Comparison of ENCODE assay signal across 8 cellular contexts in the genomic region with DNA sequence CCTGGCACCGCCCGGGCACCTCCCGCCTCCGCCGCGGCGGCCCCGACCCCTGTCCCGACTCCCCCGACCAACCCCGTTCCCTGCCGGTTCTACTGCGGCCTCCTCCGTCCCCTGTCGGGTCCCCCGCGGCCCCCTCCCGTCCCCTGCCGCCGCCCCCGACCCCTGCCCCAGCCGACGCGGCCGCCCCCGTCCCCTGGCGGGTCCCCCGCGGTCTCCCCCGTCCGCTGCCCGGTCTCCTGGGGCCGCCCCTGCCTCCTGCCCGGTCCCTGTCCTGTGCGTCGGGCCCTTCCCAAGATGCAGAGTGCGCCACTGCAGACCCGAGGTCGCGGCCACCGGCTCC. TPM values are rescaled to one million over a fixed set of nuclear protein-coding genes. Genes with fewer than 3 reads are reported as not detected.
DNase-seq lines count a peak whose midpoint lies in the region; ATAC-seq, FAIRE-seq and TF ChIP-seq lines count a peak whose summit lies in the region.
"Not testable (repeated sequence)": the region's sequence is repeated elsewhere in the genome, so short reads cannot be mapped to it uniquely, and the experiment has no call there.

No MANE protein-coding gene starts in this region.

- POLR2A ChIA-PET in CD4-positive, alpha-beta memory T cell (lab: Charles Lee; ENCODE audit: partially characterized antibody): interaction anchor here (0.5 to 2.2 kb wide), 12 partner anchors 12 to 1521 kb away, joined by 3 to 42 read pairs (median 5); partner anchors contain the start of genes BRD9, CCDC127, SDHA and TRIP13

- H3K36me3 ChIP-seq in CD4-positive, alpha-beta memory T cell (ENCODE audit: insufficient read depth, low read length): peaks cover 19% of the 10 kb centered on the region
- H3K36me3 ChIP-seq in SJCRH30; kidney (ENCODE audit: control insufficient read depth in 1 of 2, insufficient read depth in 2 of 2, low read length in 2 of 2): not testable (repeated sequence)
- peaks cover 24% of the 10 kb centered on the region for H3K36me3 ChIP-seq in neutrophil
- peaks cover 11% of the 10 kb centered on the region for H3K36me3 ChIP-seq in thoracic aorta

- FAIRE-seq in kidney (lab: Jason Lieb, UNC): not testable (repeated sequence)

- intact Hi-C loops in CD4-positive, alpha-beta memory T cell (cut with micrococcal nuclease): loop anchor here (1.0 to 5.0 kb wide), 4 partner anchors 53 to 1361 kb away; partner anchors contain the start of genes CCDC127, CEP72, EXOC3 and SDHA
- intact Hi-C loops in kidney (cut with DNase I): not testable (repeated sequence)

- H3K27ac ChIP-seq in CD4-positive, alpha-beta memory T cell (ENCODE audit: low read depth, low read length): peak overlapping the region; percentile 72
- 0 out of 2 replicates have a peak overlapping the region, but pooled peaks have one; percentile 54 for H3K27ac ChIP-seq in SJCRH30
- H3K27ac ChIP-seq in kidney (ENCODE audit: low read depth in 2 of 2, low read length in 2 of 2): peak overlapping the region; percentile 76 to 79
- H3K27ac ChIP-seq in neutrophil: peak overlapping the region; percentile 95
- H3K27ac ChIP-seq in thoracic aorta: peak overlapping the region; percentile 61 to 77

- H3K27me3 Mint-ChIP-seq in CD4-positive, alpha-beta memory T cell; activated naive CD8-positive, alpha-beta T cell treated with anti-CD3 and anti-CD28 coated beads, Interleukin-2, amount 50 U/mL, for 24 hours: not testable (repeated sequence)
- H3K27me3 Mint-ChIP-seq in endothelial cell (ENCODE audit: unreplicated experiment): peaks cover 11% of the 10 kb centered on the region

- DNase-seq in CD4-positive, alpha-beta memory T cell: peak in 1 of 5 donors; percentile 5
- not testable (repeated sequence) for DNase-seq in SJCRH30; endothelial cell (ENCODE audit: low spot score); kidney; thoracic aorta (ENCODE audit: low spot score)
- peak; percentile 13 for DNase-seq in activated naive CD8-positive, alpha-beta T cell treated with anti-CD3 and anti-CD28 coated beads, Interleukin-2, amount 50 U/mL, for 24 hours

- peaks cover 38% of the 10 kb centered on the region for H3K4me1 ChIP-seq in CD4-positive, alpha-beta memory T cell (ENCODE audit: insufficient read depth, low read length)
- not testable (repeated sequence) for H3K4me1 ChIP-seq in SJCRH30; kidney (ENCODE audit: control insufficient read depth in 1 of 2, insufficient read depth in 1 of 2, low read depth in 1 of 2, low read length in 2 of 2)
- H3K4me1 ChIP-seq in neutrophil (ENCODE audit: control insufficient read depth in 1 of 2, insufficient read depth in 1 of 2, low read depth in 1 of 2, low read length in 1 of 2) (peaks cover 10 to 17% of the 10 kb centered on the region in 2 experiments), thoracic aorta (ENCODE audit: control insufficient read depth in 1 of 2, low read depth in 2 of 2) (peaks cover 10 to 16% of the 10 kb centered on the region in 2 donors)

- H3K4me3 Mint-ChIP-seq in CD4-positive, alpha-beta memory T cell: peak overlapping the region; percentile 63 to 97 (median 94)
- peak overlapping the region; percentile 91 for H3K4me3 Mint-ChIP-seq in activated naive CD8-positive, alpha-beta T cell treated with anti-CD3 and anti-CD28 coated beads, Interleukin-2, amount 50 U/mL, for 24 hours
- H3K4me3 Mint-ChIP-seq in endothelial cell (ENCODE audit: unreplicated experiment): peak overlapping the region; percentile 69

- peak; percentile 9 for ATAC-seq in HG02884 (IDR thresholded peaks at IDR 0.05; ENCODE audit: unreplicated experiment)
- ATAC-seq in activated naive CD8-positive, alpha-beta T cell treated with anti-CD3 and anti-CD28 coated beads, Interleukin-2, amount 50 U/mL, for 24 hours: peak; percentile 5
- not testable (repeated sequence) for ATAC-seq in thoracic aorta (ENCODE audit: insufficient number of reproducible peaks, low FRiP score, low read depth)

- H3K27ac Mint-ChIP-seq in CD4-positive, alpha-beta memory T cell: peak overlapping the region in 5 of 7 donors; percentile 37 to 98 (median 93)
- H3K27ac Mint-ChIP-seq in activated naive CD8-positive, alpha-beta T cell treated with anti-CD3 and anti-CD28 coated beads, Interleukin-2, amount 50 U/mL, for 24 hours: peak overlapping the region; percentile 97
- not testable (repeated sequence) for H3K27ac Mint-ChIP-seq in endothelial cell (ENCODE audit: unreplicated experiment)

- H3K4me1 Mint-ChIP-seq in CD4-positive, alpha-beta memory T cell: peaks cover 18 to 52% (median 41%) of the 10 kb centered on the region in 4 donors
- H3K4me1 Mint-ChIP-seq in activated naive CD8-positive, alpha-beta T cell treated with anti-CD3 and anti-CD28 coated beads, Interleukin-2, amount 50 U/mL, for 24 hours: peaks cover 40% of the 10 kb centered on the region
- peaks cover 18% of the 10 kb centered on the region for H3K4me1 Mint-ChIP-seq in endothelial cell (ENCODE audit: unreplicated experiment)

- peak overlapping the region; percentile 49 to 69 for H3K9ac ChIP-seq in kidney (ENCODE audit: low read length in 2 of 2)

- H3K36me3 Mint-ChIP-seq in CD4-positive, alpha-beta memory T cell: peaks cover 0 to 42% of the 10 kb centered on the region in 2 donors
- peaks cover 20% of the 10 kb centered on the region for H3K36me3 Mint-ChIP-seq in activated naive CD8-positive, alpha-beta T cell treated with anti-CD3 and anti-CD28 coated beads, Interleukin-2, amount 50 U/mL, for 24 hours (ENCODE audit: low read depth)
- peaks cover 14% of the 10 kb centered on the region for H3K36me3 Mint-ChIP-seq in endothelial cell (ENCODE audit: low read depth, unreplicated experiment)

- not testable (repeated sequence) for H3K9me3 ChIP-seq in CD4-positive, alpha-beta memory T cell (ENCODE audit: control insufficient read depth in 1 of 2, low read length in 2 of 2); SJCRH30 (replicated peaks); kidney (ENCODE audit: control insufficient read depth in 1 of 2, low read length in 2 of 2); neutrophil; thoracic aorta

- not testable (repeated sequence) for H3K9me3 Mint-ChIP-seq in CD4-positive, alpha-beta memory T cell; activated naive CD8-positive, alpha-beta T cell treated with anti-CD3 and anti-CD28 coated beads, Interleukin-2, amount 50 U/mL, for 24 hours; endothelial cell (ENCODE audit: unreplicated experiment)

- CTCF ChIA-PET in CD4-positive, alpha-beta memory T cell (lab: Charles Lee; ENCODE audit: partially characterized antibody): not testable (repeated sequence)

- H3K27me3 ChIP-seq in CD4-positive, alpha-beta memory T cell (ENCODE audit: insufficient read depth, low read length); SJCRH30; neutrophil; thoracic aorta (replicated peaks; ENCODE audit: insufficient read depth): not testable (repeated sequence)

- not testable (repeated sequence) for TF ChIP-seq CTCF in endothelial cell (IDR thresholded peaks at IDR 0.05; ENCODE audit: unreplicated experiment); kidney (IDR thresholded peaks at IDR 0.05; ENCODE audit: borderline replicate concordance, extremely low read depth, insufficient read depth); neutrophil (IDR thresholded peaks at IDR 0.05); thoracic aorta (IDR thresholded peaks at IDR 0.05)

- peak overlapping the region in 1 of 2 donors; percentile 87 for H3K4me3 ChIP-seq in CD4-positive, alpha-beta memory T cell (ENCODE audit: low read length in 2 of 2)
- H3K4me3 ChIP-seq in SJCRH30 (peak overlapping the region; percentile 93), kidney (ENCODE audit: low read length in 2 of 2) (peak overlapping the region; percentile 70 to 81), neutrophil (ENCODE audit: low read depth in 1 of 2, low read length in 1 of 2) (peak overlapping the region; percentile 87 to 94), thoracic aorta (peak overlapping the region; percentile 95)

RNA-seq across cellular contexts. Expression of gene PDCD6, which starts 0.4 kb away (rescaled TPM):
- total RNA-seq in CD4-positive, alpha-beta memory T cell: 10 to 100 TPM; 86.5 to 95.8 TPM
- polyA plus RNA-seq in CD4-positive, alpha-beta memory T cell: 100 to 1,000 TPM; 204 to 227 TPM
- total RNA-seq in SJCRH30 (2014; rRNA removed; shearing (Covaris generic)): 40.1 and 43.8 TPM in 2 replicates
- total RNA-seq in endothelial cell (ENCODE audit: unreplicated experiment) (101 TPM), kidney (89.6 TPM), thoracic aorta (10 to 100 TPM; 65.5 to 91.1 TPM)
- 125 TPM for polyA plus RNA-seq in kidney (ENCODE audit: insufficient read depth, low read depth, low replicate concordance)

RNA-seq across cellular contexts. Expression of gene AHRR, which starts 49.7 kb away (rescaled TPM):
- 1 to 10 TPM; 1.2 to 2.7 TPM for total RNA-seq in CD4-positive, alpha-beta memory T cell
- polyA plus RNA-seq in CD4-positive, alpha-beta memory T cell: under 1 TPM; 0.23 to 0.32 TPM
- total RNA-seq in SJCRH30 (2014; rRNA removed; shearing (Covaris generic)): 0.15 and 0.20 TPM in 2 replicates
- 8.7 TPM for total RNA-seq in endothelial cell (ENCODE audit: unreplicated experiment)
- 1.7 TPM for total RNA-seq in kidney
- polyA plus RNA-seq in kidney (ENCODE audit: insufficient read depth, low read depth, low replicate concordance): 0.71 TPM
- 1 to 10 TPM in 1 of 2 donors, under 1 TPM in 1; 0.85 to 3.1 TPM for total RNA-seq in thoracic aorta

RNA-seq across cellular contexts. Expression of gene SDHA, which starts 53.7 kb away (rescaled TPM):
- 100 to 1,000 TPM; 131 to 136 TPM for total RNA-seq in CD4-positive, alpha-beta memory T cell
- polyA plus RNA-seq in CD4-positive, alpha-beta memory T cell: 100 to 1,000 TPM; 214 to 240 TPM
- total RNA-seq in SJCRH30 (2014; rRNA removed; shearing (Covaris generic)): 43.2 and 46.1 TPM in 2 replicates
- total RNA-seq in endothelial cell (ENCODE audit: unreplicated experiment): 73.5 TPM
- total RNA-seq in kidney: 135 TPM
- polyA plus RNA-seq in kidney (ENCODE audit: insufficient read depth, low read depth, low replicate concordance): 256 TPM
- 10 to 100 TPM; 59.6 to 70.5 TPM for total RNA-seq in thoracic aorta

RNA-seq across cellular contexts. Expression of gene CCDC127, which starts 53.8 kb away (rescaled TPM):
- total RNA-seq in CD4-positive, alpha-beta memory T cell: 1 to 10 TPM; 6.7 to 7.7 TPM
- polyA plus RNA-seq in CD4-positive, alpha-beta memory T cell: 1 to 10 TPM; 2.9 to 5.1 TPM
- 2.4 and 2.5 TPM in 2 replicates for total RNA-seq in SJCRH30 (2014; rRNA removed; shearing (Covaris generic))
- total RNA-seq in endothelial cell (ENCODE audit: unreplicated experiment) (8.1 TPM), kidney (5.9 TPM), thoracic aorta (1 to 10 TPM; 2.7 to 7.8 TPM)
- polyA plus RNA-seq in kidney (ENCODE audit: insufficient read depth, low read depth, low replicate concordance): 3.2 TPM
